Comparison of ENCODE assay signal across 25 cellular contexts in genomic region chrX:53403535-53403934, GRCh38. TPM values are rescaled to one million over a fixed set of nuclear protein-coding genes. Genes with fewer than 3 reads are reported as not detected.
DNase-seq lines count a peak whose midpoint lies in the region; ATAC-seq, FAIRE-seq and TF ChIP-seq lines count a peak whose summit lies in the region.
"Had no signal": no experiment of that assay in that cellular context is flagged by ENCODE, and none has a peak within 500 bp of the region (broad histone marks: within the 10 kb centered on the region; RNA-seq: fewer than 3 reads in every experiment).

No MANE protein-coding gene starts in this region.

- H3K9me3 Mint-ChIP-seq in activated CD8-positive, alpha-beta memory T cell treated with anti-CD3 and anti-CD28 coated beads, Interleukin-2, amount 10 ng/mL, durations not matched to agents 7 days and 5 days (ENCODE audit: low read depth), result no peaks in the 10 kb centered on the region
- peaks cover 5% of the 10 kb centered on the region for H3K9me3 Mint-ChIP-seq in chondrocyte (ENCODE audit: low read depth)
- H3K9me3 Mint-ChIP-seq: CD4-positive, alpha-beta T cell; CD8-positive, alpha-beta memory T cell; HFFc6 had no signal

- CTCF ChIA-PET in activated CD8-positive, alpha-beta memory T cell treated with anti-CD3 and anti-CD28 coated beads, Interleukin-2, amount 10 ng/mL, durations not matched to agents 7 days and 5 days (lab: Charles Lee), result interaction anchor here (0.7 to 1.4 kb wide), 2 partner anchors 86 to 231 kb away, joined by 3 to 4 read pairs; no protein-coding TSS in a partner anchor

- no peaks in the 10 kb centered on the region for H3K4me1 Mint-ChIP-seq in activated CD8-positive, alpha-beta memory T cell treated with anti-CD3 and anti-CD28 coated beads, Interleukin-2, amount 10 ng/mL, durations not matched to agents 7 days and 5 days
- H3K4me1 Mint-ChIP-seq in chondrocyte (ENCODE audit: low read depth), result no peaks in the 10 kb centered on the region
- H3K4me1 Mint-ChIP-seq: CD14-positive monocyte; CD8-positive, alpha-beta memory T cell had no signal

- H3K36me3 Mint-ChIP-seq in activated CD8-positive, alpha-beta memory T cell treated with anti-CD3 and anti-CD28 coated beads, Interleukin-2, amount 10 ng/mL, durations not matched to agents 7 days and 5 days, result peaks cover 36% of the 10 kb centered on the region
- peaks cover 7% of the 10 kb centered on the region for H3K36me3 Mint-ChIP-seq in chondrocyte (ENCODE audit: low read depth)

- ATAC-seq in activated CD8-positive, alpha-beta memory T cell treated with anti-CD3 and anti-CD28 coated beads, Interleukin-2, amount 10 ng/mL, durations not matched to agents 7 days and 5 days, result no peak
- ATAC-seq in HG02870 (IDR thresholded peaks at IDR 0.05; ENCODE audit: unreplicated experiment), result no peak
- ATAC-seq: A549 had no signal

- DNase-seq in activated CD8-positive, alpha-beta memory T cell treated with anti-CD3 and anti-CD28 coated beads, Interleukin-2, amount 10 ng/mL, durations not matched to agents 7 days and 5 days, result no peak
- no peak for DNase-seq in activated CD8-positive, alpha-beta memory T cell treated with anti-CD3 and anti-CD28 coated beads for 24 hours
- no peak for DNase-seq in GM19239 (ENCODE audit: insufficient read length, low spot score)
- peak; percentile 61 for DNase-seq in chondrocyte (ENCODE audit: low spot score)
- no peak for DNase-seq in amniotic stem cell (lab: John Stamatoyannopoulos, UW)
- DNase-seq in mucosa of gallbladder (ENCODE audit: low spot score), result no peak
- DNase-seq: 8988T; ACHN; AML-193; BE2C; Calu3; CD4-positive, alpha-beta T cell; CD8-positive, alpha-beta memory T cell; DMS153; DMS79; EL; GDM1; GOT3; HFFc6 had no signal

- H3K27ac Mint-ChIP-seq in activated CD8-positive, alpha-beta memory T cell treated with anti-CD3 and anti-CD28 coated beads, Interleukin-2, amount 10 ng/mL, durations not matched to agents 7 days and 5 days, result peak overlapping the region; percentile 4
- no peak overlapping the region for H3K27ac Mint-ChIP-seq in chondrocyte (ENCODE audit: unreplicated experiment)
- H3K27ac Mint-ChIP-seq: CD14-positive monocyte; CD4-positive, alpha-beta T cell; HFFc6 had no signal

- peak; percentile 44 for FAIRE-seq in GM19239 (lab: Jason Lieb, UNC)
- FAIRE-seq: GM12891, GM18507, H54 had no signal

- no peaks in the 10 kb centered on the region for H3K27me3 Mint-ChIP-seq in activated CD8-positive, alpha-beta memory T cell treated with anti-CD3 and anti-CD28 coated beads, Interleukin-2, amount 10 ng/mL, durations not matched to agents 7 days and 5 days
- H3K27me3 Mint-ChIP-seq in chondrocyte (ENCODE audit: low read depth), result no peaks in the 10 kb centered on the region
- H3K27me3 Mint-ChIP-seq: CD4-positive, alpha-beta T cell; CD8-positive, alpha-beta memory T cell had no signal

- no peak overlapping the region for H3K4me3 Mint-ChIP-seq in activated CD8-positive, alpha-beta memory T cell treated with anti-CD3 and anti-CD28 coated beads, Interleukin-2, amount 10 ng/mL, durations not matched to agents 7 days and 5 days
- H3K4me3 Mint-ChIP-seq in chondrocyte (ENCODE audit: unreplicated experiment), result no peak overlapping the region
- H3K4me3 Mint-ChIP-seq: CD14-positive monocyte; CD4-positive, alpha-beta T cell; CD8-positive, alpha-beta memory T cell; HFFc6 had no signal

- TF ChIP-seq CTCF in chondrocyte (IDR thresholded peaks at IDR 0.05), result no peak

RNA-seq across cellular contexts. Expression of gene SMC1A, which starts 18.9 kb away (rescaled TPM):
- total RNA-seq in activated CD8-positive, alpha-beta memory T cell treated with anti-CD3 and anti-CD28 coated beads, Interleukin-2, amount 10 ng/mL, durations not matched to agents 7 days and 5 days, result 100 to 1,000 TPM; 159 to 171 TPM
- total RNA-seq in chondrocyte (42.8 to 69.5 TPM (median 44.4 TPM) in 3 replicates), mucosa of gallbladder (65.6 TPM)

RNA-seq across cellular contexts. Expression of gene RIBC1, which starts 19.1 kb away (rescaled TPM):
- 1 to 10 TPM in 1 of 2 experiments, under 1 TPM in 1; 0.61 to 1.1 TPM for total RNA-seq in activated CD8-positive, alpha-beta memory T cell treated with anti-CD3 and anti-CD28 coated beads, Interleukin-2, amount 10 ng/mL, durations not matched to agents 7 days and 5 days
- 0.38 to 0.99 TPM (median 0.60 TPM) in 3 replicates for total RNA-seq in chondrocyte
- 2.6 TPM for total RNA-seq in mucosa of gallbladder

RNA-seq across cellular contexts. Expression of gene HSD17B10, which starts 30.6 kb away (rescaled TPM):
- 100 to 1,000 TPM; 111 to 147 TPM for total RNA-seq in activated CD8-positive, alpha-beta memory T cell treated with anti-CD3 and anti-CD28 coated beads, Interleukin-2, amount 10 ng/mL, durations not matched to agents 7 days and 5 days
- total RNA-seq in chondrocyte, result 69.4 to 91.4 TPM (median 72.3 TPM) in 3 replicates
- total RNA-seq in mucosa of gallbladder, result 71.5 TPM
